22 cellular contexts compared by ENCODE assay signal in genomic region chr3:104126463-104126862, GRCh38.
"Had no signal": no experiment of that assay in that cellular context is flagged by ENCODE, and none has a peak within 500 bp of the region (broad histone marks: within the 10 kb centered on the region; RNA-seq: fewer than 3 reads in every experiment).

No MANE protein-coding gene starts in this region.

- FAIRE-seq: K562, RCC 7860 had no signal

- H3K27me3 ChIP-seq: SJSA1 had no signal

- H3K27ac ChIP-seq: KMS-11, SJSA1 had no signal

- H3K9ac ChIP-seq: KMS-11, SK-N-SH had no signal

- H3K4me1 ChIP-seq: SJSA1 had no signal

- H3K36me3 ChIP-seq: SJSA1 had no signal

- H3K9me3 ChIP-seq: SJSA1 had no signal

- ATAC-seq: K562 had no signal

- H3K4me3 ChIP-seq: K562, SJSA1 had no signal

- DNase-seq: Kasumi-1, MM.1S, NCI-H1092 treated with DMSO at 0.1 percent for 48 hours, NCI-H1436, NCI-H187, NCI-H2029, NCI-H2081 treated with DMSO at 0.1 percent for 48 hours, NCI-H2171, NCI-H226, NCI-H446, NCI-H510A, NCI-H524 treated with DMSO at 0.1 percent for 48 hours, NCI-H69, NCI-H774, RPMI8226, SIG-M5, SK-N-SH, SW 1271 had no signal

- H3K4me2 ChIP-seq: KMS-11, SK-N-SH had no signal
